ENCODE assay signal across 1 cellular context in genomic region chr3:13123765-13124164, GRCh38.
TF ChIP-seq lines count a peak whose summit lies in the region.

No MANE protein-coding gene starts in this region.

TF ChIP-seq in GM12878, 131 proteins besides CTCF, POLR2A, EP300 and RAD21 (continued from another document):
- TF ChIP-seq, protein P1, sequence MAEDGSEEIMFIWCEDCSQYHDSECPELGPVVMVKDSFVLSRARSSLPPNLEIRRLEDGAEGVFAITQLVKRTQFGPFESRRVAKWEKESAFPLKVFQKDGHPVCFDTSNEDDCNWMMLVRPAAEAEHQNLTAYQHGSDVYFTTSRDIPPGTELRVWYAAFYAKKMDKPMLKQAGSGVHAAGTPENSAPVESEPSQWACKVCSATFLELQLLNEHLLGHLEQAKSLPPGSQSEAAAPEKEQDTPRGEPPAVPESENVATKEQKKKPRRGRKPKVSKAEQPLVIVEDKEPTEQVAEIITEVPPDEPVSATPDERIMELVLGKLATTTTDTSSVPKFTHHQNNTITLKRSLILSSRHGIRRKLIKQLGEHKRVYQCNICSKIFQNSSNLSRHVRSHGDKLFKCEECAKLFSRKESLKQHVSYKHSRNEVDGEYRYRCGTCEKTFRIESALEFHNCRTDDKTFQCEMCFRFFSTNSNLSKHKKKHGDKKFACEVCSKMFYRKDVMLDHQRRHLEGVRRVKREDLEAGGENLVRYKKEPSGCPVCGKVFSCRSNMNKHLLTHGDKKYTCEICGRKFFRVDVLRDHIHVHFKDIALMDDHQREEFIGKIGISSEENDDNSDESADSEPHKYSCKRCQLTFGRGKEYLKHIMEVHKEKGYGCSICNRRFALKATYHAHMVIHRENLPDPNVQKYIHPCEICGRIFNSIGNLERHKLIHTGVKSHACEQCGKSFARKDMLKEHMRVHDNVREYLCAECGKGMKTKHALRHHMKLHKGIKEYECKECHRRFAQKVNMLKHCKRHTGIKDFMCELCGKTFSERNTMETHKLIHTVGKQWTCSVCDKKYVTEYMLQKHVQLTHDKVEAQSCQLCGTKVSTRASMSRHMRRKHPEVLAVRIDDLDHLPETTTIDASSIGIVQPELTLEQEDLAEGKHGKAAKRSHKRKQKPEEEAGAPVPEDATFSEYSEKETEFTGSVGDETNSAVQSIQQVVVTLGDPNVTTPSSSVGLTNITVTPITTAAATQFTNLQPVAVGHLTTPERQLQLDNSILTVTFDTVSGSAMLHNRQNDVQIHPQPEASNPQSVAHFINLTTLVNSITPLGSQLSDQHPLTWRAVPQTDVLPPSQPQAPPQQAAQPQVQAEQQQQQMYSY (CRISPR knock-in tag; IDR thresholded peaks at IDR 0.05) = no peak
TF ChIP-seq in GM12878: peak in this region for 1.
